In genomic region chr1:99507906-99508732, GRCh38 we compare ENCODE assay signal across 18 cellular contexts.
A peak's percentile ranks its signal among the peaks of the same experiment; 100 is the strongest.
DNase-seq lines count a peak whose midpoint lies in the region; ATAC-seq and TF ChIP-seq lines count a peak whose summit lies in the region.
"Had no signal": no experiment of that assay in that cellular context is flagged by ENCODE, and none has a peak within 500 bp of the region (broad histone marks: within the 10 kb centered on the region; RNA-seq: fewer than 3 reads in every experiment).

No MANE protein-coding gene starts in this region.

- no peak overlapping the region for H2BK12ac ChIP-seq in mesenchymal stem cell (ENCODE audit: low read length in 2 of 2)
- no peak overlapping the region for H2BK12ac ChIP-seq in H9 (ENCODE audit: insufficient read length, low read depth, low read length)

- H3K36me3 Mint-ChIP-seq in chondrocyte (ENCODE audit: low read depth) (no peaks in the 10 kb centered on the region), H9 (ENCODE audit: insufficient read depth in 1 of 3, low read depth in 3 of 3) (peaks cover 21 to 45% (median 29%) of the 10 kb centered on the region in 3 experiments), Caco-2 (ENCODE audit: insufficient read depth, unreplicated experiment) (no peaks in the 10 kb centered on the region)
- H3K36me3 Mint-ChIP-seq: CD14-positive monocyte; CD4-positive, alpha-beta memory T cell had no signal

- POLR2A ChIA-PET in Caco-2 (lab: Charles Lee) = no interaction called here

- no peak overlapping the region for H3K14ac ChIP-seq in mesenchymal stem cell (ENCODE audit: low read length in 2 of 2)
- no peak overlapping the region for H3K14ac ChIP-seq in H9 (ENCODE audit: insufficient read depth, low read length)

- H3K27ac Mint-ChIP-seq in chondrocyte (ENCODE audit: unreplicated experiment) = no peak overlapping the region
- H3K27ac Mint-ChIP-seq in H9 = no peak overlapping the region
- H3K27ac Mint-ChIP-seq in Caco-2 (ENCODE audit: unreplicated experiment) = no peak overlapping the region
- H3K27ac Mint-ChIP-seq: CD14-positive monocyte; CD4-positive, alpha-beta memory T cell; GM23338; HFFc6 had no signal

- peaks cover 9% of the 10 kb centered on the region for H3K4me1 Mint-ChIP-seq in chondrocyte (ENCODE audit: low read depth)
- peaks cover 0 to 3% of the 10 kb centered on the region in 2 experiments; a peak in 2 of 4 replicates for H3K4me1 Mint-ChIP-seq in H9
- peaks cover 12% of the 10 kb centered on the region for H3K4me1 Mint-ChIP-seq in Caco-2 (ENCODE audit: low read depth, unreplicated experiment)
- H3K4me1 Mint-ChIP-seq: CD14-positive monocyte, GM23338 had no signal

- H3K9me3 ChIP-seq in mesenchymal stem cell (ENCODE audit: control insufficient read depth, low read length) (no peaks in the 10 kb centered on the region), spleen (peaks cover 0 to 16% (median 0%) of the 10 kb centered on the region in 8 donors), H9 (ENCODE audit: control insufficient read depth, low read depth, low read length) (no peaks in the 10 kb centered on the region), Caco-2 (no peaks in the 10 kb centered on the region)

- WGBS in mesenchymal stem cell = 95% methylated on average over 38 of the region's 38 CpGs
- 84 to 98% (median 93%) methylated on average over 17 to 38 of the region's 38 CpGs for WGBS in spleen, 5 donors
- no CpG with 5 or more reads among the region's 38 CpGs for WGBS in H9 (ENCODE audit: extremely low coverage, insufficient read length, low lambda C conversion rate)

- no peak for TF ChIP-seq CTCF in chondrocyte (IDR thresholded peaks at IDR 0.05)
- TF ChIP-seq CTCF in spleen (IDR thresholded peaks at IDR 0.05 in 8 of 11, conservative IDR thresholded peaks at IDR 0.05 in 3 of 11) = no peak
- TF ChIP-seq CTCF in H9 (conservative IDR thresholded peaks at IDR 0.05) = no peak
- TF ChIP-seq CTCF in Caco-2 (IDR thresholded peaks at IDR 0.05; ENCODE audit: insufficient read depth in 1 of 2, low read depth in 1 of 2, low read length in 1 of 2, severe bottlenecking in 1 of 2, unreplicated experiment in 1 of 2) = no peak

- H2BK5ac ChIP-seq in mesenchymal stem cell (ENCODE audit: low read depth, low read length, poor library complexity, severe bottlenecking) (no peak overlapping the region), H9 (ENCODE audit: insufficient read length, low read length) (no peak overlapping the region)

- DNase-seq in left ventricle myocardium superior (peak; percentile 18), left cardiac atrium (no peak), chondrocyte (ENCODE audit: low spot score) (peak; percentile 82), mesenchymal stem cell (no peak), spleen (peak; percentile 57), H9 (no peak), Caco-2 (no peak)
- no peak for DNase-seq in activated T-cell treated with anti-CD3 and anti-CD28 coated beads, Interleukin-2, amount 50 U/mL, for 1 hour
- DNase-seq: 8988T, DMS 273 treated with DMSO at 0.1 percent for 48 hours, DMS53, HFFc6 had no signal

- H2BK20ac ChIP-seq in H9 (ENCODE audit: low read depth, low read length, poor library complexity, severe bottlenecking) = no peak overlapping the region

- H3K4me3 Mint-ChIP-seq in chondrocyte (ENCODE audit: unreplicated experiment) = no peak overlapping the region
- no peak overlapping the region for H3K4me3 Mint-ChIP-seq in H9
- H3K4me3 Mint-ChIP-seq in Caco-2 (ENCODE audit: unreplicated experiment) = no peak overlapping the region
- H3K4me3 Mint-ChIP-seq: CD14-positive monocyte; CD4-positive, alpha-beta memory T cell; GM23338; HFFc6 had no signal

- H2BK120ac ChIP-seq in mesenchymal stem cell (ENCODE audit: low read depth, low read length) = no peak overlapping the region
- H2BK120ac ChIP-seq in H9 (ENCODE audit: low read depth, low read length, poor library complexity, severe bottlenecking) = no peak overlapping the region

- peaks cover 0 to 3% of the 10 kb centered on the region in 2 experiments for H3K36me3 ChIP-seq in mesenchymal stem cell (ENCODE audit: control insufficient read depth in 1 of 2, insufficient read depth in 2 of 2, low read depth in 1 of 2, low read length in 2 of 2)
- H3K36me3 ChIP-seq in spleen = no peaks in the 10 kb centered on the region
- H3K36me3 ChIP-seq in Caco-2 (ENCODE audit: control insufficient read depth, insufficient read depth, low read length) = no peaks in the 10 kb centered on the region
- H3K36me3 ChIP-seq: BLaER1 had no signal

- H4K91ac ChIP-seq in mesenchymal stem cell (ENCODE audit: low read length) (peak overlapping the region; percentile 7), H9 (ENCODE audit: insufficient read length, low read depth, low read length) (no peak overlapping the region)

- no peaks in the 10 kb centered on the region for H3K4me1 ChIP-seq in mesenchymal stem cell (ENCODE audit: control insufficient read depth, insufficient read depth, low read depth, low read length)
- no peaks in the 10 kb centered on the region for H3K4me1 ChIP-seq in spleen
- no peaks in the 10 kb centered on the region for H3K4me1 ChIP-seq in H9 (ENCODE audit: insufficient read depth, low read length)
- no peaks in the 10 kb centered on the region for H3K4me1 ChIP-seq in Caco-2
- H3K4me1 ChIP-seq: BLaER1 had no signal

- H3K79me2 ChIP-seq in H9 (ENCODE audit: insufficient read depth, low read length) = no peaks in the 10 kb centered on the region

- H4K8ac ChIP-seq in mesenchymal stem cell (ENCODE audit: low read length) = no peak overlapping the region
- H4K8ac ChIP-seq in H9 (replicated peaks; ENCODE audit: insufficient read length, low read depth, low read length) = no peak overlapping the region

- H4K20me1 ChIP-seq in H9 (ENCODE audit: control insufficient read depth, insufficient read depth, insufficient read length) = no peaks in the 10 kb centered on the region
- H4K20me1 ChIP-seq: BLaER1 had no signal

- H3K56ac ChIP-seq in H9 (ENCODE audit: insufficient read length, low read depth, low read length) = no peak overlapping the region

- H3K23me2 ChIP-seq in H9 (ENCODE audit: insufficient read length, low read depth, low read length, poor library complexity, severe bottlenecking) = no peaks in the 10 kb centered on the region

- H3K18ac ChIP-seq in mesenchymal stem cell (ENCODE audit: low read depth in 1 of 2, low read length in 2 of 2) (no peak overlapping the region), H9 (ENCODE audit: insufficient read length, low read depth, low read length) (no peak overlapping the region)

- H3K27ac ChIP-seq in mesenchymal stem cell (ENCODE audit: low read length, poor library complexity, severe bottlenecking) (no peak overlapping the region), spleen (no peak overlapping the region), H9 (ENCODE audit: insufficient read length, low read depth, low read length) (no peak overlapping the region)
- H3K27ac ChIP-seq: BLaER1, HL-60 had no signal

- H3K27me3 Mint-ChIP-seq in chondrocyte (ENCODE audit: low read depth) (no peaks in the 10 kb centered on the region), H9 (ENCODE audit: low read depth) (no peaks in the 10 kb centered on the region), Caco-2 (ENCODE audit: insufficient read depth, unreplicated experiment) (no peaks in the 10 kb centered on the region)

- H3K23ac ChIP-seq in mesenchymal stem cell (ENCODE audit: low read length in 2 of 2) = no peak overlapping the region
- H3K23ac ChIP-seq in H9 (ENCODE audit: insufficient read length, low read depth, low read length) = no peak overlapping the region

- no peak overlapping the region for H4K5ac ChIP-seq in H9 (ENCODE audit: insufficient read length, low read depth, low read length)

- H3K4ac ChIP-seq in mesenchymal stem cell (ENCODE audit: low read depth in 1 of 2, low read length in 2 of 2) = no peak overlapping the region
- no peak overlapping the region for H3K4ac ChIP-seq in H9 (ENCODE audit: low read depth, low read length)

- H2AFZ ChIP-seq in mesenchymal stem cell (ENCODE audit: low read depth, low read length) = no peak overlapping the region
- H2AFZ ChIP-seq in H9 (ENCODE audit: low read length) = no peak overlapping the region
- H2AFZ ChIP-seq: GM23338 had no signal

- H3K9me3 Mint-ChIP-seq in chondrocyte (ENCODE audit: low read depth) (no peaks in the 10 kb centered on the region), H9 (peaks cover 43 to 51% of the 10 kb centered on the region in 2 experiments), Caco-2 (ENCODE audit: unreplicated experiment) (peaks cover 13% of the 10 kb centered on the region)

- no peaks in the 10 kb centered on the region for H3K79me1 ChIP-seq in mesenchymal stem cell (replicated peaks; ENCODE audit: low read length, poor library complexity, severe bottlenecking)
- no peaks in the 10 kb centered on the region for H3K79me1 ChIP-seq in H9 (ENCODE audit: insufficient read depth, low read depth, low read length, poor library complexity, severe bottlenecking)

- H2AK5ac ChIP-seq in mesenchymal stem cell (ENCODE audit: low read length, severe bottlenecking) (no peak overlapping the region), H9 (ENCODE audit: insufficient read length, low read length) (no peak overlapping the region)

- no peak for TF ChIP-seq POLR2A in spleen (IDR thresholded peaks at IDR 0.05)

- no peak overlapping the region for H2BK15ac ChIP-seq in mesenchymal stem cell (ENCODE audit: low read depth, poor library complexity, severe bottlenecking)
- no peak overlapping the region for H2BK15ac ChIP-seq in H9 (ENCODE audit: low read depth, low read length)

- H3K4me3 ChIP-seq in mesenchymal stem cell (ENCODE audit: insufficient read depth in 1 of 2, low read depth in 1 of 2, low read length in 2 of 2) (no peak overlapping the region), spleen (no peak overlapping the region), Caco-2 (ENCODE audit: low read depth, low read length) (no peak overlapping the region)
- H3K4me3 ChIP-seq: BLaER1, GM23338 had no signal

- BruUV-seq in Caco-2 (replicated peaks; lab: Mats Ljungman, UMichigan) = no TSS peak

- CTCF ChIA-PET in Caco-2 (lab: Charles Lee) = no interaction called here

- H3K9ac ChIP-seq in mesenchymal stem cell (ENCODE audit: low read length) (no peak overlapping the region), H9 (ENCODE audit: extremely low read depth, insufficient read length, low read length) (no peak overlapping the region)
- H3K9ac ChIP-seq: BLaER1 had no signal

- intact Hi-C loops in left ventricle myocardium superior (cut with micrococcal nuclease) = no loop called here
- intact Hi-C loops in left cardiac atrium (cut with DNase I) = loop anchor here in 1 of 2 donors (10.0 kb wide), 1 partner anchor 87 kb away; no protein-coding TSS in a partner anchor
- intact Hi-C loops in spleen (cut with DNase I; ENCODE audit: low total_unique reads) = no loop called here
- intact Hi-C loops in Caco-2 (cut with micrococcal nuclease; ENCODE audit: unreplicated experiment) = no loop called here

- no peak overlapping the region for H3T11ph ChIP-seq in H9 (ENCODE audit: low read length)

- ATAC-seq in left ventricle myocardium superior (no peak), left cardiac atrium (no peak)
- ATAC-seq: GM23338, HCT116 had no signal

- no peak overlapping the region for H3K4me2 ChIP-seq in mesenchymal stem cell (ENCODE audit: low read length, poor library complexity, severe bottlenecking)
- H3K4me2 ChIP-seq in H9 (ENCODE audit: insufficient read depth, insufficient read length, low read length) = no peak overlapping the region
- H3K4me2 ChIP-seq: BLaER1, GM23338 had no signal

- H3K27me3 ChIP-seq in mesenchymal stem cell (ENCODE audit: control insufficient read depth in 1 of 2, insufficient read depth in 1 of 2, low read length in 2 of 2) (no peaks in the 10 kb centered on the region), spleen (replicated peaks in 1 of 7) (no peaks in the 10 kb centered on the region), H9 (ENCODE audit: insufficient read depth, low read length) (no peaks in the 10 kb centered on the region), Caco-2 (replicated peaks; ENCODE audit: control insufficient read depth, insufficient read depth, low read length) (no peaks in the 10 kb centered on the region)
- H3K27me3 ChIP-seq: BLaER1 had no signal

Comparison
In these comparisons a context has a peak if more than half of its experiments do, and no peak if none do; other contexts are left out.
1. DNase-seq: peak in left ventricle myocardium superior (single experiment), chondrocyte (single experiment) and spleen (single experiment); none in left cardiac atrium (single experiment), mesenchymal stem cell (single experiment), H9 (single experiment), Caco-2 (0 of 2) and activated T-cell treated with anti-CD3 and anti-CD28 coated beads, Interleukin-2, amount 50 U/mL, for 1 hour (single experiment).